ENCODE assay signal across 12 cellular contexts in the genomic region with DNA sequence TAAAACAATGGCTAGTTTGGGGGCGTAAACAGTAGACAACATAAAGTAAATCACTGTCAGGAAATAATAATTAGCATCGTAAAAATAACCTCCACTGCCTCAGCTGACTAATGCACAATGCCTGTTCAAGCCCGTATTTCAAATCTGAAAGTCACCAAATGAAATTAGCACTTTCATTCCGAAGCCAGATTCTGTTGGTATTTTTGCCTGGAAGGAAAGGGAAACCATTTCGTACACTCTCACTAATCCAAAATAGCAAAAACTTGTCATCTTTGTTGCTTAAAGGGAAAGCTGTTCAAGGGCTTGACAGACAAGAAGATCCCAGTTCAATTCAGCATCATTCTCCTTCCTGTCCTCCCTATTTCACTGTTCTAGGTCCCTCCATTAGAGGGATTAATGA.
"Had no signal": no experiment of that assay in that cellular context is flagged by ENCODE, and none has a peak within 500 bp of the region (broad histone marks: within the 10 kb centered on the region; RNA-seq: fewer than 3 reads in every experiment).

No MANE protein-coding gene starts in this region.

- ATAC-seq: effector memory CD8-positive, alpha-beta T cell; gastroesophageal sphincter; left lobe of liver; naive thymus-derived CD8-positive, alpha-beta T cell; sciatic nerve had no signal

- DNase-seq: effector memory CD8-positive, alpha-beta T cell; immature natural killer cell; mammary epithelial cell; naive thymus-derived CD8-positive, alpha-beta T cell; posterior cingulate gyrus; stimulated activated CD4-positive, alpha-beta T cell treated with anti-CD3 and anti-CD28 coated beads, Interleukin-12 subunit alpha, Interleukin-12 subunit beta, amount 100 ng/mL, for 4 hours; stimulated activated naive CD4-positive, alpha-beta T cell; trophoblast cell had no signal

- FAIRE-seq: colon had no signal
